ENCODE assay signal across 31 cellular contexts in genomic region chr12:112913038-112913688, GRCh38. TPM values are rescaled to one million over a fixed set of nuclear protein-coding genes. Genes with fewer than 3 reads are reported as not detected.
"Had no signal": no experiment of that assay in that cellular context is flagged by ENCODE, and none has a peak within 500 bp of the region (broad histone marks: within the 10 kb centered on the region; RNA-seq: fewer than 3 reads in every experiment).

No MANE protein-coding gene starts in this region.

- H3K4me3 ChIP-seq: cardiac muscle cell, SK-N-MC had no signal

- H3K27ac ChIP-seq: brain microvascular endothelial cell, cardiac muscle cell, SK-N-MC had no signal

- FAIRE-seq: TTC549 had no signal

- DNase-seq: activated CD4-positive, alpha-beta memory T cell treated with anti-CD3 and anti-CD28 coated beads, Interleukin-2, amount 10 ng/mL, durations not matched to agents 7 days and 5 days; activated CD4-positive, alpha-beta T cell treated with anti-CD3 and anti-CD28 coated beads for 36 hours; activated CD4-positive, alpha-beta T cell treated with anti-CD3 and anti-CD28 coated beads, Interleukin-2, amount 50 U/mL, for 1 hour; activated CD4-positive, CD25-positive, alpha-beta regulatory T cell; activated gamma-delta T cell; activated naive CD4-positive, alpha-beta T cell treated with anti-CD3 and anti-CD28 coated beads, Interleukin-2, amount 10 ng/mL, durations not matched to agents 7 days and 5 days; activated naive CD8-positive, alpha-beta T cell treated with anti-CD3 and anti-CD28 coated beads, Interleukin-2, amount 50 U/mL, for 24 hours; activated T-cell treated with anti-CD3 and anti-CD28 coated beads for 4 hours; activated T-cell treated with anti-CD3 and anti-CD28 coated beads, Interleukin-2, amount 50 U/mL, for 48 hours; amygdala; brain microvascular endothelial cell; cerebellar nuclear complex; Kasumi-1; NCI-H1105 treated with DMSO at 0.1 percent for 48 hours; NCI-H1436 treated with DMSO at 0.1 percent for 48 hours; NCI-H187; NCI-H2081; NCI-H510A treated with DMSO at 0.1 percent for 48 hours; NCI-H69; NK-92 treated with Interleukin-12 subunit alpha and Interleukin-12 subunit beta, amount 100 ng/mL, for 24 hours; OCI-M1; RPMI8226; SW 1271; T-helper 2 cell; T1000 had no signal

- H3K27me3 Mint-ChIP-seq: activated CD4-positive, alpha-beta memory T cell treated with anti-CD3 and anti-CD28 coated beads, Interleukin-2, amount 10 ng/mL, durations not matched to agents 7 days and 5 days; activated CD4-positive, alpha-beta T cell treated with anti-CD3 and anti-CD28 coated beads for 36 hours; activated naive CD4-positive, alpha-beta T cell treated with anti-CD3 and anti-CD28 coated beads, Interleukin-2, amount 10 ng/mL, durations not matched to agents 7 days and 5 days; activated naive CD8-positive, alpha-beta T cell treated with anti-CD3 and anti-CD28 coated beads, Interleukin-2, amount 50 U/mL, for 24 hours; activated T-helper 17 cell treated with anti-CD3 and anti-CD28 coated beads, Interleukin-2, amount 50 U/mL, for 72 hours had no signal

- H3K27ac Mint-ChIP-seq: activated CD4-positive, alpha-beta memory T cell treated with anti-CD3 and anti-CD28 coated beads, Interleukin-2, amount 10 ng/mL, durations not matched to agents 7 days and 5 days; activated CD4-positive, alpha-beta T cell treated with anti-CD3 and anti-CD28 coated beads for 36 hours; activated naive CD4-positive, alpha-beta T cell treated with anti-CD3 and anti-CD28 coated beads, Interleukin-2, amount 10 ng/mL, durations not matched to agents 7 days and 5 days; activated naive CD8-positive, alpha-beta T cell treated with anti-CD3 and anti-CD28 coated beads, Interleukin-2, amount 50 U/mL, for 24 hours; activated T-helper 17 cell treated with anti-CD3 and anti-CD28 coated beads, Interleukin-2, amount 50 U/mL, for 72 hours had no signal

- H3K27me3 ChIP-seq: brain microvascular endothelial cell, cardiac muscle cell had no signal

- H3K36me3 ChIP-seq: brain microvascular endothelial cell, cardiac muscle cell had no signal

- H3K4me3 Mint-ChIP-seq: activated CD4-positive, alpha-beta memory T cell treated with anti-CD3 and anti-CD28 coated beads, Interleukin-2, amount 10 ng/mL, durations not matched to agents 7 days and 5 days; activated CD4-positive, alpha-beta T cell treated with anti-CD3 and anti-CD28 coated beads for 36 hours; activated naive CD4-positive, alpha-beta T cell treated with anti-CD3 and anti-CD28 coated beads, Interleukin-2, amount 10 ng/mL, durations not matched to agents 7 days and 5 days; activated naive CD8-positive, alpha-beta T cell treated with anti-CD3 and anti-CD28 coated beads, Interleukin-2, amount 50 U/mL, for 24 hours; activated T-helper 17 cell treated with anti-CD3 and anti-CD28 coated beads, Interleukin-2, amount 50 U/mL, for 72 hours had no signal

- ATAC-seq: activated CD4-positive, alpha-beta T cell treated with anti-CD3 and anti-CD28 coated beads for 36 hours; activated naive CD8-positive, alpha-beta T cell treated with anti-CD3 and anti-CD28 coated beads, Interleukin-2, amount 50 U/mL, for 24 hours; activated T-helper 17 cell treated with anti-CD3 and anti-CD28 coated beads, Interleukin-2, amount 50 U/mL, for 72 hours; Panc1; Right ventricle myocardium inferior had no signal

RNA-seq across cellular contexts. Expression of gene OAS1, which starts 6.4 kb away (rescaled TPM):
- total RNA-seq: cardiac muscle cell had no signal
- polyA plus RNA-seq: cardiac muscle cell had no signal

RNA-seq across cellular contexts. Expression of gene OAS3, which starts 25.1 kb away (rescaled TPM):
- polyA plus RNA-seq: cardiac muscle cell had no signal
